ENCODE assay signal across 2 cellular contexts in the genomic region with DNA sequence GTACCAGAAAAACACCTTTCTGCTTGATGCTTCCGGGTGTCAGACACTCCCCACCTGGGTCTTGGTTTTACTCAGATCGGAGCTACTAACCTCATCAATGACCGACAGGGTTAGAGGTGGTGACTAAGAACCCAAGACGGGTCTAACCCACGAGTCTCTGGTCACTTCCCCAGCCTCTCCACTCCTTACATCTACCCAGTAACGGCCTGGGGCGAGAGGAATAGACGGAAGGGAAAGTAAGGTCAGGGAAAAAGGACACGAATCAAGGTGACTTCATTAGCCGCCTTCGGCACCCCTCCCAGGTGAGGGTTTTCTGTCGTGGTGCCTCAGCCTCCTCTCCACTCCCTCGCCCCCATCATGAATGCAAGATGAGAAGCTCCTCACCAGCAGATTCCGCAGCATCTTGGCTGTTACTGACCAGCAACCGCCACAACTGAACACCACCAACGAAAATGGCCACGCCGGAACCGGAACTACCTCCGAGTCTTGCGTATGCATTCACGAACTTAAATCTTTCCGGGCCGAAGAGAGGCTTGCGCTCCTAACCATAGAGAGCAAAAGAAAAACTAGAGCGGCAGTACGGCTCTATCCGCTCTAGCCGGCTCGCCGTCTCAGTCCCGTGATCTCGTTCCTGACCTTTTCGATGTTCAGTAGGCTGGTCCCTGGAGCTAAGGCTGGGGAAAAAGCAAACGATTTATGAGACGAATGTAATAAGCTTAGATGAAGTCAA.
TF ChIP-seq lines count a peak whose summit lies in the region.

A gene with protein sequence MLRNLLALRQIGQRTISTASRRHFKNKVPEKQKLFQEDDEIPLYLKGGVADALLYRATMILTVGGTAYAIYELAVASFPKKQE (minus strand): TSS at position 469 of the 730 bp plus-strand sequence. CDS start 67 bp downstream, at position 402.

TF ChIP-seq in IMR-90, 13 proteins besides CTCF, POLR2A, EP300 and RAD21:
- no peak for TF ChIP-seq SMC3 (IDR thresholded peaks at IDR 0.05; ENCODE audit: low read depth, low read length)
- TF ChIP-seq, protein P1, sequence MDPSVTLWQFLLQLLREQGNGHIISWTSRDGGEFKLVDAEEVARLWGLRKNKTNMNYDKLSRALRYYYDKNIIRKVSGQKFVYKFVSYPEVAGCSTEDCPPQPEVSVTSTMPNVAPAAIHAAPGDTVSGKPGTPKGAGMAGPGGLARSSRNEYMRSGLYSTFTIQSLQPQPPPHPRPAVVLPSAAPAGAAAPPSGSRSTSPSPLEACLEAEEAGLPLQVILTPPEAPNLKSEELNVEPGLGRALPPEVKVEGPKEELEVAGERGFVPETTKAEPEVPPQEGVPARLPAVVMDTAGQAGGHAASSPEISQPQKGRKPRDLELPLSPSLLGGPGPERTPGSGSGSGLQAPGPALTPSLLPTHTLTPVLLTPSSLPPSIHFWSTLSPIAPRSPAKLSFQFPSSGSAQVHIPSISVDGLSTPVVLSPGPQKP (IDR thresholded peaks at IDR 0.05; ENCODE audit: borderline replicate concordance, low read depth, low read length): 0 out of 2 replicates have a peak, but pooled peaks have one; percentile 7
- TF ChIP-seq CHD1 (IDR thresholded peaks at IDR 0.05; ENCODE audit: low read depth, low read length): peak; percentile 71; the same call in 1 of the 2 replicates
- no peak for TF ChIP-seq RCOR1 (IDR thresholded peaks at IDR 0.05; ENCODE audit: insufficient replicate concordance, low read length)
- TF ChIP-seq MXI1 (IDR thresholded peaks at IDR 0.05; ENCODE audit: borderline replicate concordance, low read depth, low read length): no peak
- TF ChIP-seq MAZ (IDR thresholded peaks at IDR 0.05; ENCODE audit: borderline replicate concordance, low read depth, low read length): no peak
- no peak for TF ChIP-seq MAFK (IDR thresholded peaks at IDR 0.05; ENCODE audit: low read depth, low read length)
- TF ChIP-seq RFX5 (IDR thresholded peaks at IDR 0.05; ENCODE audit: low read depth, low read length): no peak
- no peak for TF ChIP-seq FOS (IDR thresholded peaks at IDR 0.05; ENCODE audit: low read depth, low read length)
- TF ChIP-seq, protein P2, sequence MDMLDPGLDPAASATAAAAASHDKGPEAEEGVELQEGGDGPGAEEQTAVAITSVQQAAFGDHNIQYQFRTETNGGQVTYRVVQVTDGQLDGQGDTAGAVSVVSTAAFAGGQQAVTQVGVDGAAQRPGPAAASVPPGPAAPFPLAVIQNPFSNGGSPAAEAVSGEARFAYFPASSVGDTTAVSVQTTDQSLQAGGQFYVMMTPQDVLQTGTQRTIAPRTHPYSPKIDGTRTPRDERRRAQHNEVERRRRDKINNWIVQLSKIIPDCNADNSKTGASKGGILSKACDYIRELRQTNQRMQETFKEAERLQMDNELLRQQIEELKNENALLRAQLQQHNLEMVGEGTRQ (IDR thresholded peaks at IDR 0.05; ENCODE audit: low read depth, low read length): peak; percentile 66; the same call in 1 of the 2 replicates
- no peak for TF ChIP-seq NFE2L2 (IDR thresholded peaks at IDR 0.05; ENCODE audit: low read depth, low read length)
- TF ChIP-seq BHLHE40 (IDR thresholded peaks at IDR 0.05; ENCODE audit: low read depth, low read length): peak; percentile 93
- TF ChIP-seq CEBPB (IDR thresholded peaks at IDR 0.05; ENCODE audit: low read depth, low read length): peak; percentile 78
TF ChIP-seq in IMR-90: peak in this region for 5.

TF ChIP-seq in endothelial cell of umbilical vein, 7 proteins besides CTCF, POLR2A, EP300 and RAD21:
- peak; percentile 91 for TF ChIP-seq POLR2AphosphoS5 (IDR thresholded peaks at IDR 0.05; ENCODE audit: insufficient read depth, low read depth, low read length)
- no peak for TF ChIP-seq JUN (IDR thresholded peaks at IDR 0.05; ENCODE audit: borderline replicate concordance, insufficient read depth, insufficient read length, low read depth)
TF ChIP-seq in endothelial cell of umbilical vein: peak in this region for 1.
